Comparison of ENCODE assay signal across 19 cellular contexts in genomic region chr17:81708739-81709185, GRCh38. TPM values are rescaled to one million over a fixed set of nuclear protein-coding genes. Genes with fewer than 3 reads are reported as not detected.
DNase-seq lines count a peak whose midpoint lies in the region; ATAC-seq, FAIRE-seq and TF ChIP-seq lines count a peak whose summit lies in the region.
"Had no signal": no experiment of that assay in that cellular context is flagged by ENCODE, and none has a peak within 500 bp of the region (broad histone marks: within the 10 kb centered on the region; RNA-seq: fewer than 3 reads in every experiment).

No MANE protein-coding gene starts in this region.

- no peak overlapping the region for H3K4me2 ChIP-seq in H1 (ENCODE audit: insufficient read depth in 1 of 2, low read depth in 2 of 2, low read length in 2 of 2)
- H3K4me2 ChIP-seq in PC-3 (ENCODE audit: low read length): no peak overlapping the region
- H3K4me2 ChIP-seq: PC-9 had no signal

- no peak overlapping the region for H4K5ac ChIP-seq in H1 (ENCODE audit: insufficient read length, low read depth, low read length)

- no peak for TF ChIP-seq RAD21 in H1 (IDR thresholded peaks at IDR 0.05 in 1 of 2, conservative IDR thresholded peaks at IDR 0.05 in 1 of 2; ENCODE audit: low read depth in 2 of 2, low read length in 2 of 2)

- peaks cover 0 to 29% (median 23%) of the 10 kb centered on the region in 4 experiments; a peak in 5 of 7 replicates for H3K4me1 ChIP-seq in H1 (replicated peaks in 1 of 4; ENCODE audit: control insufficient read depth in 3 of 4, insufficient read depth in 4 of 4, low read length in 3 of 4)
- peaks cover 35% of the 10 kb centered on the region for H3K4me1 ChIP-seq in PC-3 (ENCODE audit: insufficient read depth, low read length)

- H2BK15ac ChIP-seq in H1 (ENCODE audit: low read length): no peak overlapping the region

- DNase-seq in H1 (ENCODE audit: low read depth in 1 of 2, low spot score in 2 of 2) (no peak), KBM-7 (no peak), brain microvascular endothelial cell (no peak), PC-3 (no peak)
- DNase-seq: activated CD4-positive, alpha-beta T cell treated with anti-CD3 and anti-CD28 coated beads for 1 hour; activated CD8-positive, alpha-beta memory T cell treated with anti-CD3 and anti-CD28 coated beads, Interleukin-2, amount 10 ng/mL, durations not matched to agents 7 days and 5 days; Calu3; dermis blood vessel endothelial cell; foreskin melanocyte; kidney glomerular epithelial cell; NCI-H1694; NCI-H2227 treated with DMSO at 0.1 percent for 48 hours; PC-9; stimulated activated CD4-positive, alpha-beta T cell treated with anti-CD3 and anti-CD28 coated beads, Interleukin-2, amount 100 ng/mL, for 24 hours; T-helper 9 cell; trophoblast cell had no signal

- H3K36me3 ChIP-seq in H1 (ENCODE audit: control insufficient read depth in 2 of 4, insufficient read depth in 4 of 4, low read length in 3 of 4): peaks cover 20 to 28% (median 24%) of the 10 kb centered on the region in 4 experiments
- peaks cover 37% of the 10 kb centered on the region for H3K36me3 ChIP-seq in brain microvascular endothelial cell (replicated peaks)
- peaks cover 35% of the 10 kb centered on the region for H3K36me3 ChIP-seq in PC-3 (ENCODE audit: low read depth, low read length)

- no peak for FAIRE-seq in H1 (lab: Jason Lieb, UNC)

- H3K4ac ChIP-seq in H1 (replicated peaks; ENCODE audit: insufficient read length, low read depth, low read length): peak overlapping the region; percentile 39

- H3K18ac ChIP-seq in H1 (ENCODE audit: extremely low read depth, low read length): no peak overlapping the region

- no peaks in the 10 kb centered on the region for H3K9me2 ChIP-seq in PC-3 (replicated peaks; ENCODE audit: low read length)

- in situ Hi-C loops in KBM-7 (cut with MboI; ENCODE audit: low pct_unique_long_range_greater_than_20kb, low sequenced_read_pairs): no loop called here
- in situ Hi-C loops in brain microvascular endothelial cell (cut with HindIII; ENCODE audit: low pct_ligation_motif_present, low sequenced_read_pairs): no loop called here

- no peak overlapping the region for H4K91ac ChIP-seq in H1 (replicated peaks; ENCODE audit: insufficient read length, low read length)

- 0 out of 2 replicates have a peak overlapping the region, but pooled peaks have one; percentile 1 for H3K27ac ChIP-seq in C4-2B
- H3K27ac ChIP-seq in H1 (ENCODE audit: low read depth, low read length): no peak overlapping the region
- no peak overlapping the region for H3K27ac ChIP-seq in brain microvascular endothelial cell
- H3K27ac ChIP-seq in PC-3 (ENCODE audit: low read length): no peak overlapping the region
- H3K27ac ChIP-seq: adrenal gland, PC-9 had no signal

- H4K8ac ChIP-seq in H1 (ENCODE audit: extremely low read depth, insufficient read depth, low read length): no peak overlapping the region

- H2BK5ac ChIP-seq in H1 (ENCODE audit: low read depth, low read length): no peak overlapping the region

- no peak overlapping the region for H3K56ac ChIP-seq in H1 (replicated peaks; ENCODE audit: insufficient read length, low read depth, low read length)

- ATAC-seq in PC-3: no peak
- ATAC-seq: activated CD8-positive, alpha-beta memory T cell treated with anti-CD3 and anti-CD28 coated beads, Interleukin-2, amount 10 ng/mL, durations not matched to agents 7 days and 5 days had no signal

- H3K23ac ChIP-seq in H1 (ENCODE audit: insufficient read length): no peak overlapping the region

- peaks cover 8% of the 10 kb centered on the region for H3F3A ChIP-seq in PC-3 (ENCODE audit: low read length, unreplicated experiment)

- H3K23me2 ChIP-seq in H1 (ENCODE audit: low read depth, low read length): peaks cover 24% of the 10 kb centered on the region

- TF ChIP-seq CTCF in C4-2B (conservative IDR thresholded peaks at IDR 0.05): no peak
- TF ChIP-seq CTCF in H1 (IDR thresholded peaks at IDR 0.05; ENCODE audit: control extremely low read depth in 1 of 3, insufficient read depth in 1 of 3, low read depth in 1 of 3, low read length in 3 of 3): no peak
- TF ChIP-seq CTCF in brain microvascular endothelial cell (IDR thresholded peaks at IDR 0.05; ENCODE audit: low read depth, low read length, missing control alignments): no peak
- no peak for TF ChIP-seq CTCF in PC-3 (conservative IDR thresholded peaks at IDR 0.05; ENCODE audit: low read depth, low read length)

- no peak overlapping the region for H2BK20ac ChIP-seq in H1 (ENCODE audit: low read length)

- TF ChIP-seq POLR2A in GM15510 (IDR thresholded peaks at IDR 0.05; ENCODE audit: borderline replicate concordance, extremely low read depth, insufficient read length) (peak; percentile 4), H1 (IDR thresholded peaks at IDR 0.05; ENCODE audit: control extremely low read depth in 1 of 2, low read depth in 2 of 2, low read length in 2 of 2) (peak in 1 of 2 experiments; percentile 41; a peak in 2 of 3 replicates)

- WGBS in H1 (ENCODE audit: extremely low coverage in 1 of 2, insufficient coverage in 1 of 2, insufficient read length in 1 of 2, insufficient replicate concordance in 2 of 2, low coverage in 1 of 2, low lambda C conversion rate in 2 of 2, missing lambda C conversion rate in 1 of 2), 2 experiments: 89% methylated on average over 17 of the region's 17 CpGs; no CpG with 5 or more reads in 1 of the 2 experiments

- POLR2A ChIA-PET in H1 (lab: Charles Lee; ENCODE audit: partially characterized antibody): interaction anchor here (0.7 to 17.2 kb wide), 13 partner anchors 15 to 480 kb away, joined by 3 to 436 read pairs (median 3); partner anchors contain the start of genes ARL16, FAAP100, HGS and MCRIP1
- POLR2A ChIA-PET in PC-3 (lab: Charles Lee; ENCODE audit: unreplicated experiment): no interaction called here

- intact Hi-C loops in PC-3 (cut with micrococcal nuclease): no loop called here

- no peak overlapping the region for H2BK120ac ChIP-seq in H1 (replicated peaks; ENCODE audit: low read depth, low read length)

- H3K79me2 ChIP-seq in H1 (ENCODE audit: control insufficient read depth in 1 of 2, insufficient read depth in 2 of 2, low read length in 2 of 2) (peaks cover 9 to 21% of the 10 kb centered on the region in 2 experiments; a peak in 3 of 4 replicates), PC-3 (ENCODE audit: low read length) (peaks cover 46% of the 10 kb centered on the region)

- H4K20me1 ChIP-seq in H1 (replicated peaks in 1 of 2; ENCODE audit: control insufficient read depth in 1 of 2, insufficient read depth in 2 of 2, low read length in 2 of 2) (peaks cover 4 to 10% of the 10 kb centered on the region in 2 experiments), PC-3 (ENCODE audit: low read length) (0 out of 2 replicates have a peak, but pooled peaks cover 5% of the 10 kb centered on the region)

- H3K14ac ChIP-seq in H1 (ENCODE audit: insufficient read length): no peak overlapping the region

- peaks cover 16% of the 10 kb centered on the region for H3K79me1 ChIP-seq in H1 (ENCODE audit: low read depth, low read length)

- H2AFZ ChIP-seq in H1 (ENCODE audit: low read length) (no peak overlapping the region), PC-3 (ENCODE audit: low read length) (no peak overlapping the region)
- H2AFZ ChIP-seq: PC-9 had no signal

- CTCF ChIA-PET in H1 (lab: Charles Lee; ENCODE audit: partially characterized antibody) (interaction anchor here (0.7 to 1.9 kb wide), 4 partner anchors 13 to 161 kb away, joined by 3 to 5 read pairs (median 4); partner anchors contain the start of genes ARL16 and HGS), PC-3 (lab: Charles Lee) (no interaction called here)

- no peak overlapping the region for H2BK12ac ChIP-seq in H1 (ENCODE audit: low read depth, low read length)

- BruUV-seq in PC-3 (replicated peaks; lab: Mats Ljungman, UMichigan): no TSS peak

- H3K4me3 ChIP-seq in H1 (ENCODE audit: extremely low read depth in 1 of 4, insufficient read depth in 2 of 4, low read depth in 3 of 4, low read length in 4 of 4): no peak overlapping the region
- H3K4me3 ChIP-seq in brain microvascular endothelial cell (ENCODE audit: low read depth, low read length): no peak overlapping the region
- no peak overlapping the region for H3K4me3 ChIP-seq in PC-3 (ENCODE audit: low read length)
- H3K4me3 ChIP-seq: adrenal gland, PC-9 had no signal

- H3K27me3 ChIP-seq in H1 (replicated peaks in 1 of 4; ENCODE audit: control insufficient read depth in 3 of 4, extremely low read depth in 1 of 4, insufficient read depth in 3 of 4, low read length in 3 of 4): no peaks in the 10 kb centered on the region; a peak in 2 of 7 replicates
- H3K27me3 ChIP-seq in brain microvascular endothelial cell (replicated peaks): no peaks in the 10 kb centered on the region
- no peaks in the 10 kb centered on the region for H3K27me3 ChIP-seq in PC-3 (ENCODE audit: low read length)
- H3K27me3 ChIP-seq: adrenal gland had no signal

- no peak overlapping the region for H2AK5ac ChIP-seq in H1 (ENCODE audit: low read depth, low read length)

- no peak for TF ChIP-seq EP300 in H1 (IDR thresholded peaks at IDR 0.05; ENCODE audit: borderline replicate concordance in 1 of 2, low read depth in 2 of 2, low read length in 2 of 2)

- H3K9me3 ChIP-seq in H1 (ENCODE audit: insufficient read depth in 2 of 2, low read depth in 1 of 2, low read length in 1 of 2) (no peaks in the 10 kb centered on the region), PC-3 (ENCODE audit: low read length) (no peaks in the 10 kb centered on the region)
- H3K9me3 ChIP-seq: adrenal gland had no signal

- H3K9ac ChIP-seq in H1 (replicated peaks in 1 of 4; ENCODE audit: extremely low read depth in 1 of 4, low read depth in 3 of 4, low read length in 3 of 4): no peak overlapping the region
- H3K9ac ChIP-seq in PC-3 (ENCODE audit: low read length): no peak overlapping the region

RNA-seq across cellular contexts. Expression of gene SLC25A10, which starts 3.3 kb away (rescaled TPM):
- 22.2 and 25.3 TPM in 2 replicates for total RNA-seq in H1 (2021; fragmentation: NEBNext Ultra II Directional; extraction: Animal tissue kit (Norgen Biotek cat#: 25700))
- 43.0 and 60.9 TPM in 2 replicates for polyA plus RNA-seq in H1 (2011; rRNA removed)
- 30.8 TPM for polyA plus RNA-seq in H1 (2011; cell fraction: cytosol; rRNA removed)
- polyA plus RNA-seq in H1 (2011; cell fraction: nucleus; rRNA removed): 77.5 TPM
- polyA plus RNA-seq in H1 (2012, experiment 1 of 2): 14.8 to 29.0 TPM (median 26.6 TPM) in 4 replicates
- polyA plus RNA-seq in H1 (2012, experiment 2 of 2): 33.3 TPM
- polyA plus RNA-seq in H1 (2013, experiment 1 of 2): 19.0 TPM
- polyA plus RNA-seq in H1 (2013, experiment 2 of 2): 20.0 TPM
- polyA minus RNA-seq in H1 (2011; rRNA and poly(A)+ RNA removed): 11.7 and 14.2 TPM in 2 replicates
- polyA minus RNA-seq in H1 (2011; cell fraction: cytosol; rRNA and poly(A)+ RNA removed): 14.8 TPM
- 24.0 TPM for polyA minus RNA-seq in H1 (2011; cell fraction: nucleus; rRNA and poly(A)+ RNA removed)
- 113 and 117 TPM in 2 replicates for total RNA-seq in PC-3 (2014; rRNA removed)

RNA-seq across cellular contexts. Expression of gene MRPL12, which starts 5.6 kb away (rescaled TPM):
- 120 and 131 TPM in 2 replicates for total RNA-seq in H1 (2021; fragmentation: NEBNext Ultra II Directional; extraction: Animal tissue kit (Norgen Biotek cat#: 25700))
- 141 and 190 TPM in 2 replicates for polyA plus RNA-seq in H1 (2011; rRNA removed)
- polyA plus RNA-seq in H1 (2011; cell fraction: cytosol; rRNA removed): 185 TPM
- 144 TPM for polyA plus RNA-seq in H1 (2011; cell fraction: nucleus; rRNA removed)
- polyA plus RNA-seq in H1 (2012, experiment 1 of 2): 66.6 to 148 TPM (median 135 TPM) in 4 replicates
- 172 TPM for polyA plus RNA-seq in H1 (2012, experiment 2 of 2)
- polyA plus RNA-seq in H1 (2013, experiment 1 of 2): 97.0 TPM
- polyA plus RNA-seq in H1 (2013, experiment 2 of 2): 97.1 TPM
- polyA minus RNA-seq in H1 (2011; rRNA and poly(A)+ RNA removed): 40.8 and 41.6 TPM in 2 replicates
- 51.5 TPM for polyA minus RNA-seq in H1 (2011; cell fraction: cytosol; rRNA and poly(A)+ RNA removed)
- 46.7 TPM for polyA minus RNA-seq in H1 (2011; cell fraction: nucleus; rRNA and poly(A)+ RNA removed)
- total RNA-seq in PC-3 (2014; rRNA removed): 100 and 108 TPM in 2 replicates

RNA-seq across cellular contexts. Expression of gene HGS, which starts 25.0 kb away (rescaled TPM):
- 78.8 and 80.8 TPM in 2 replicates for total RNA-seq in H1 (2021; fragmentation: NEBNext Ultra II Directional; extraction: Animal tissue kit (Norgen Biotek cat#: 25700))
- polyA plus RNA-seq in H1 (2011; rRNA removed): 99.7 and 144 TPM in 2 replicates
- polyA plus RNA-seq in H1 (2011; cell fraction: cytosol; rRNA removed): 68.0 TPM
- polyA plus RNA-seq in H1 (2011; cell fraction: nucleus; rRNA removed): 334 TPM
- polyA plus RNA-seq in H1 (2012, experiment 1 of 2): 65.1 to 84.3 TPM (median 78.3 TPM) in 4 replicates
- 54.5 TPM for polyA plus RNA-seq in H1 (2012, experiment 2 of 2)
- polyA plus RNA-seq in H1 (2013, experiment 1 of 2): 39.6 TPM
- 35.7 TPM for polyA plus RNA-seq in H1 (2013, experiment 2 of 2)
- polyA minus RNA-seq in H1 (2011; rRNA and poly(A)+ RNA removed): 71.4 and 95.1 TPM in 2 replicates
- 67.2 TPM for polyA minus RNA-seq in H1 (2011; cell fraction: cytosol; rRNA and poly(A)+ RNA removed)
- polyA minus RNA-seq in H1 (2011; cell fraction: nucleus; rRNA and poly(A)+ RNA removed): 69.8 TPM
- total RNA-seq in PC-3 (2014; rRNA removed): 177 and 194 TPM in 2 replicates

RNA-seq across cellular contexts. Expression of gene ARL16, which starts 25.2 kb away (rescaled TPM):
- total RNA-seq in H1 (2021; fragmentation: NEBNext Ultra II Directional; extraction: Animal tissue kit (Norgen Biotek cat#: 25700)): 37.0 and 41.8 TPM in 2 replicates
- 60.8 and 64.2 TPM in 2 replicates for polyA plus RNA-seq in H1 (2011; rRNA removed)
- polyA plus RNA-seq in H1 (2011; cell fraction: cytosol; rRNA removed): 84.9 TPM
- 30.5 TPM for polyA plus RNA-seq in H1 (2011; cell fraction: nucleus; rRNA removed)
- polyA plus RNA-seq in H1 (2012, experiment 1 of 2): 48.9 to 59.9 TPM (median 53.7 TPM) in 4 replicates
- 39.8 TPM for polyA plus RNA-seq in H1 (2012, experiment 2 of 2)
- 40.1 TPM for polyA plus RNA-seq in H1 (2013, experiment 1 of 2)
- 41.3 TPM for polyA plus RNA-seq in H1 (2013, experiment 2 of 2)
- 31.9 and 34.2 TPM in 2 replicates for polyA minus RNA-seq in H1 (2011; rRNA and poly(A)+ RNA removed)
- polyA minus RNA-seq in H1 (2011; cell fraction: cytosol; rRNA and poly(A)+ RNA removed): 15.9 TPM
- 18.6 TPM for polyA minus RNA-seq in H1 (2011; cell fraction: nucleus; rRNA and poly(A)+ RNA removed)
- total RNA-seq in PC-3 (2014; rRNA removed): 52.6 and 68.8 TPM in 2 replicates

RNA-seq across cellular contexts. Expression of gene CCDC137, which starts 42.2 kb away (rescaled TPM):
- total RNA-seq in H1 (2021; fragmentation: NEBNext Ultra II Directional; extraction: Animal tissue kit (Norgen Biotek cat#: 25700)): 38.6 and 39.8 TPM in 2 replicates
- polyA plus RNA-seq in H1 (2011; rRNA removed): 17.6 and 23.3 TPM in 2 replicates
- polyA plus RNA-seq in H1 (2011; cell fraction: cytosol; rRNA removed): 28.0 TPM
- 24.2 TPM for polyA plus RNA-seq in H1 (2011; cell fraction: nucleus; rRNA removed)
- polyA plus RNA-seq in H1 (2012, experiment 1 of 2): 38.1 to 44.2 TPM (median 40.1 TPM) in 4 replicates
- polyA plus RNA-seq in H1 (2012, experiment 2 of 2): 19.9 TPM
- 40.4 TPM for polyA plus RNA-seq in H1 (2013, experiment 1 of 2)
- polyA plus RNA-seq in H1 (2013, experiment 2 of 2): 44.2 TPM
- 3.2 and 4.4 TPM in 2 replicates for polyA minus RNA-seq in H1 (2011; rRNA and poly(A)+ RNA removed)
- polyA minus RNA-seq in H1 (2011; cell fraction: cytosol; rRNA and poly(A)+ RNA removed): 8.4 TPM
- 9.5 TPM for polyA minus RNA-seq in H1 (2011; cell fraction: nucleus; rRNA and poly(A)+ RNA removed)
- total RNA-seq in PC-3 (2014; rRNA removed): 49.9 and 71.0 TPM in 2 replicates
